1 cellular context compared by ENCODE assay signal in the genomic region with DNA sequence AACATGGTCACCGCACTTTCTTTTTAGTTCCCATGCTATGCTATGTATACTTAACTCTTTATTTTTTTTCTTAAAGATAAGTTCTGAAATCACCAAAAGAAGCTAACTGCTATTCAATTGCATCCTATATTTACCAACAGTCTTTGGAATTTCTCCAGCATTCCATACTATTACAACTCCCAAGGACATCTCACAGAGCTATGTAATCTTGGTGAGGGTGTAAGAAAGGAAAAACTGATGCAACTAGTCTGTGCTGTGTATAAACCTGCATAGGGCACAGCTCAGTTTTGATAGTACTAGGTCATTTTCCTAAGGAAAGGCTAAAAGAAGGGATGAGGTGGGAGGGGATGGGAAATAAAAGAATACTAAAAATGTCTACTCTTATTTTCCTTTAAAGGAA.
TF ChIP-seq lines count a peak whose summit lies in the region.

No MANE protein-coding gene starts in this region.

TF ChIP-seq in SK-N-SH treated with all-trans-retinoic acid at 6 μM for 48 hours, 23 proteins besides CTCF, POLR2A, EP300 and RAD21 (continued from another document):
- TF ChIP-seq, protein P1, sequence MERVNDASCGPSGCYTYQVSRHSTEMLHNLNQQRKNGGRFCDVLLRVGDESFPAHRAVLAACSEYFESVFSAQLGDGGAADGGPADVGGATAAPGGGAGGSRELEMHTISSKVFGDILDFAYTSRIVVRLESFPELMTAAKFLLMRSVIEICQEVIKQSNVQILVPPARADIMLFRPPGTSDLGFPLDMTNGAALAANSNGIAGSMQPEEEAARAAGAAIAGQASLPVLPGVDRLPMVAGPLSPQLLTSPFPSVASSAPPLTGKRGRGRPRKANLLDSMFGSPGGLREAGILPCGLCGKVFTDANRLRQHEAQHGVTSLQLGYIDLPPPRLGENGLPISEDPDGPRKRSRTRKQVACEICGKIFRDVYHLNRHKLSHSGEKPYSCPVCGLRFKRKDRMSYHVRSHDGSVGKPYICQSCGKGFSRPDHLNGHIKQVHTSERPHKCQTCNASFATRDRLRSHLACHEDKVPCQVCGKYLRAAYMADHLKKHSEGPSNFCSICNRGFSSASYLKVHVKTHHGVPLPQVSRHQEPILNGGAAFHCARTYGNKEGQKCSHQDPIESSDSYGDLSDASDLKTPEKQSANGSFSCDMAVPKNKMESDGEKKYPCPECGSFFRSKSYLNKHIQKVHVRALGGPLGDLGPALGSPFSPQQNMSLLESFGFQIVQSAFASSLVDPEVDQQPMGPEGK (CRISPR knock-in tag; IDR thresholded peaks at IDR 0.05; ENCODE audit: borderline replicate concordance) = no peak
- TF ChIP-seq, protein P2, sequence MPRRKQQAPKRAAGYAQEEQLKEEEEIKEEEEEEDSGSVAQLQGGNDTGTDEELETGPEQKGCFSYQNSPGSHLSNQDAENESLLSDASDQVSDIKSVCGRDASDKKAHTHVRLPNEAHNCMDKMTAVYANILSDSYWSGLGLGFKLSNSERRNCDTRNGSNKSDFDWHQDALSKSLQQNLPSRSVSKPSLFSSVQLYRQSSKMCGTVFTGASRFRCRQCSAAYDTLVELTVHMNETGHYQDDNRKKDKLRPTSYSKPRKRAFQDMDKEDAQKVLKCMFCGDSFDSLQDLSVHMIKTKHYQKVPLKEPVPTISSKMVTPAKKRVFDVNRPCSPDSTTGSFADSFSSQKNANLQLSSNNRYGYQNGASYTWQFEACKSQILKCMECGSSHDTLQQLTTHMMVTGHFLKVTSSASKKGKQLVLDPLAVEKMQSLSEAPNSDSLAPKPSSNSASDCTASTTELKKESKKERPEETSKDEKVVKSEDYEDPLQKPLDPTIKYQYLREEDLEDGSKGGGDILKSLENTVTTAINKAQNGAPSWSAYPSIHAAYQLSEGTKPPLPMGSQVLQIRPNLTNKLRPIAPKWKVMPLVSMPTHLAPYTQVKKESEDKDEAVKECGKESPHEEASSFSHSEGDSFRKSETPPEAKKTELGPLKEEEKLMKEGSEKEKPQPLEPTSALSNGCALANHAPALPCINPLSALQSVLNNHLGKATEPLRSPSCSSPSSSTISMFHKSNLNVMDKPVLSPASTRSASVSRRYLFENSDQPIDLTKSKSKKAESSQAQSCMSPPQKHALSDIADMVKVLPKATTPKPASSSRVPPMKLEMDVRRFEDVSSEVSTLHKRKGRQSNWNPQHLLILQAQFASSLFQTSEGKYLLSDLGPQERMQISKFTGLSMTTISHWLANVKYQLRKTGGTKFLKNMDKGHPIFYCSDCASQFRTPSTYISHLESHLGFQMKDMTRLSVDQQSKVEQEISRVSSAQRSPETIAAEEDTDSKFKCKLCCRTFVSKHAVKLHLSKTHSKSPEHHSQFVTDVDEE (CRISPR knock-in tag; IDR thresholded peaks at IDR 0.05) = no peak
- no peak for TF ChIP-seq ZC3H10 (CRISPR knock-in tag; IDR thresholded peaks at IDR 0.05)
- TF ChIP-seq ISL1 (CRISPR knock-in tag; IDR thresholded peaks at IDR 0.05) = no peak
- TF ChIP-seq, protein P3, sequence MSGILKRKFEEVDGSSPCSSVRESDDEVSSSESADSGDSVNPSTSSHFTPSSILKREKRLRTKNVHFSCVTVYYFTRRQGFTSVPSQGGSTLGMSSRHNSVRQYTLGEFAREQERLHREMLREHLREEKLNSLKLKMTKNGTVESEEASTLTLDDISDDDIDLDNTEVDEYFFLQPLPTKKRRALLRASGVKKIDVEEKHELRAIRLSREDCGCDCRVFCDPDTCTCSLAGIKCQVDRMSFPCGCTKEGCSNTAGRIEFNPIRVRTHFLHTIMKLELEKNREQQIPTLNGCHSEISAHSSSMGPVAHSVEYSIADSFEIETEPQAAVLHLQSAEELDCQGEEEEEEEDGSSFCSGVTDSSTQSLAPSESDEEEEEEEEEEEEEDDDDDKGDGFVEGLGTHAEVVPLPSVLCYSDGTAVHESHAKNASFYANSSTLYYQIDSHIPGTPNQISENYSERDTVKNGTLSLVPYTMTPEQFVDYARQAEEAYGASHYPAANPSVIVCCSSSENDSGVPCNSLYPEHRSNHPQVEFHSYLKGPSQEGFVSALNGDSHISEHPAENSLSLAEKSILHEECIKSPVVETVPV (CRISPR knock-in tag; IDR thresholded peaks at IDR 0.05) = no peak
- no peak for TF ChIP-seq ZFP3 (CRISPR knock-in tag; IDR thresholded peaks at IDR 0.05)
- TF ChIP-seq OSR1 (CRISPR knock-in tag; IDR thresholded peaks at IDR 0.05) = no peak
- TF ChIP-seq, protein P4, sequence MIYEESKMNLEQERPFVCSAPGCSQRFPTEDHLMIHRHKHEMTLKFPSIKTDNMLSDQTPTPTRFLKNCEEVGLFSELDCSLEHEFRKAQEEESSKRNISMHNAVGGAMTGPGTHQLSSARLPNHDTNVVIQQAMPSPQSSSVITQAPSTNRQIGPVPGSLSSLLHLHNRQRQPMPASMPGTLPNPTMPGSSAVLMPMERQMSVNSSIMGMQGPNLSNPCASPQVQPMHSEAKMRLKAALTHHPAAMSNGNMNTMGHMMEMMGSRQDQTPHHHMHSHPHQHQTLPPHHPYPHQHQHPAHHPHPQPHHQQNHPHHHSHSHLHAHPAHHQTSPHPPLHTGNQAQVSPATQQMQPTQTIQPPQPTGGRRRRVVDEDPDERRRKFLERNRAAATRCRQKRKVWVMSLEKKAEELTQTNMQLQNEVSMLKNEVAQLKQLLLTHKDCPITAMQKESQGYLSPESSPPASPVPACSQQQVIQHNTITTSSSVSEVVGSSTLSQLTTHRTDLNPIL (CRISPR knock-in tag; IDR thresholded peaks at IDR 0.05; ENCODE audit: low read depth) = no peak
- no peak for TF ChIP-seq TCF4 (CRISPR knock-in tag; IDR thresholded peaks at IDR 0.05; ENCODE audit: borderline replicate concordance)
- TF ChIP-seq GLIS3 (CRISPR knock-in tag; IDR thresholded peaks at IDR 0.05) = no peak
- TF ChIP-seq ZNF8 (CRISPR knock-in tag; IDR thresholded peaks at IDR 0.05) = no peak
- TF ChIP-seq ESRRG (CRISPR knock-in tag; IDR thresholded peaks at IDR 0.05) = no peak
